Comparison of ENCODE assay signal across 25 cellular contexts in the genomic region with DNA sequence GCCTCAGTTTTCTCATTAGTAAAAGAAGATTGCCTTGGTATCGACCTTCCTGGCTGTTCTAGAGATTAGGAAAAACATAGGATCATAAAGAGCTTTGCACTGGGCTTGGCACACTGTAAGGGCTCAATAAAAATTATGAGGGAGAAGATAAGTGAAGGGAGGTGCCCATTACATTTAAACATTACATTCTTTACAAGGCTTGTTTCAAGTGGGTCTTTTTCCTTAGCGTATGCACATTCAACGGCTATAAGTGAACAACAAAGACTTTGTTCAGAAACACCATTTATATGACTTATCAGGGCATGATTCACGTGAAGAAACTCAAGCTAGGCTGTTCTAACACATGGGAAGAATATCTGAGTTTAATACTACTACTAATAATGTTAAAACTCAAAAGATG.
A peak's percentile ranks its signal among the peaks of the same experiment; 100 is the strongest.
DNase-seq lines count a peak whose midpoint lies in the region; ATAC-seq and TF ChIP-seq lines count a peak whose summit lies in the region.
"Had no signal": no experiment of that assay in that cellular context is flagged by ENCODE, and none has a peak within 500 bp of the region (broad histone marks: within the 10 kb centered on the region; RNA-seq: fewer than 3 reads in every experiment).

No MANE protein-coding gene starts in this region.

- ATAC-seq in lower lobe of right lung (no peak), HG02623 (IDR thresholded peaks at IDR 0.05; ENCODE audit: unreplicated experiment) (no peak)
- ATAC-seq: GM12878, PC-3, SK-N-SH treated with all-trans-retinoic acid at 6 μM for 48 hours had no signal

- TF ChIP-seq CTCF in colonic mucosa (IDR thresholded peaks at IDR 0.05): no peak
- TF ChIP-seq CTCF in lower lobe of right lung (IDR thresholded peaks at IDR 0.05): no peak

- intact Hi-C loops in colonic mucosa (cut with DNase I): no loop called here
- intact Hi-C loops in lower lobe of right lung (cut with DNase I): no loop called here
- intact Hi-C loops in head of caudate nucleus (cut with DNase I): no loop called here

- DNase-seq in LoVo (ENCODE audit: low spot score): peak; percentile 32
- peak; percentile 35 for DNase-seq in colonic mucosa
- DNase-seq in lower lobe of right lung: no peak
- no peak for DNase-seq in head of caudate nucleus
- DNase-seq in T1000 (lab: John Stamatoyannopoulos, UW): no peak
- DNase-seq: C1 segment of cervical spinal cord; Caco-2; CD4-positive, alpha-beta memory T cell; GOT3; Karpas-422; NCI-H1092 treated with DMSO at 0.1 percent for 48 hours; NCI-H1436; NCI-H187; NCI-H2081 treated with DMSO at 0.1 percent for 48 hours; NCI-H2171; NCI-H345; NCI-H524; NCI-H748 treated with DMSO at 0.1 percent for 48 hours; PC-3 had no signal

- H3K9me3 ChIP-seq in colonic mucosa (no peaks in the 10 kb centered on the region), mucosa of rectum (ENCODE audit: control insufficient read depth in 2 of 2, low read length in 2 of 2) (no peaks in the 10 kb centered on the region), lower lobe of right lung (no peaks in the 10 kb centered on the region)
- H3K9me3 ChIP-seq: Caco-2, HAP-1 had no signal

- peaks cover 7% of the 10 kb centered on the region for H3K4me1 ChIP-seq in colonic mucosa
- peaks cover 15 to 27% of the 10 kb centered on the region in 2 donors for H3K4me1 ChIP-seq in mucosa of rectum (ENCODE audit: control insufficient read depth in 2 of 2, insufficient read depth in 2 of 2, low read length in 2 of 2)
- H3K4me1 ChIP-seq in lower lobe of right lung: no peaks in the 10 kb centered on the region
- H3K4me1 ChIP-seq: Caco-2 had no signal

- H3K9ac ChIP-seq in colonic mucosa (ENCODE audit: low read depth in 2 of 2, low read length in 2 of 2) (peak overlapping the region in 1 of 2 donors; percentile 35), mucosa of rectum (ENCODE audit: low read depth in 1 of 2, low read length in 2 of 2) (peak overlapping the region in 1 of 2 donors; percentile 5)

- H3K36me3 ChIP-seq in colonic mucosa: no peaks in the 10 kb centered on the region
- H3K36me3 ChIP-seq in mucosa of rectum (ENCODE audit: control insufficient read depth in 2 of 2, insufficient read depth in 2 of 2, low read length in 2 of 2): no peaks in the 10 kb centered on the region
- no peaks in the 10 kb centered on the region for H3K36me3 ChIP-seq in lower lobe of right lung
- H3K36me3 ChIP-seq: HAP-1 had no signal

- H3K27me3 ChIP-seq in colonic mucosa: no peaks in the 10 kb centered on the region
- H3K27me3 ChIP-seq in mucosa of rectum (ENCODE audit: control insufficient read depth in 2 of 2, insufficient read depth in 2 of 2, low read length in 2 of 2): no peaks in the 10 kb centered on the region
- H3K27me3 ChIP-seq in lower lobe of right lung (ENCODE audit: low read depth): no peaks in the 10 kb centered on the region

- peak overlapping the region; percentile 67 for H3K27ac ChIP-seq in colonic mucosa
- H3K27ac ChIP-seq in mucosa of rectum (ENCODE audit: low read depth in 2 of 2, low read length in 2 of 2): peak overlapping the region; percentile 75 to 77
- no peak overlapping the region for H3K27ac ChIP-seq in lower lobe of right lung
- H3K27ac ChIP-seq: HL-60 had no signal

- no peak overlapping the region for H3K4me3 ChIP-seq in colonic mucosa
- H3K4me3 ChIP-seq in mucosa of rectum (ENCODE audit: low read length in 2 of 2): peak overlapping the region in 1 of 2 donors; percentile 17
- H3K4me3 ChIP-seq in lower lobe of right lung: no peak overlapping the region
- H3K4me3 ChIP-seq: GM12878, HAP-1 had no signal

Comparison
In these comparisons a context has a peak if more than half of its experiments do, and no peak if none do; other contexts are left out.
1. DNase-seq: peak in LoVo (single experiment) and colonic mucosa (single experiment); none in lower lobe of right lung (single experiment), head of caudate nucleus (0 of 42) and T1000 (single experiment).